2 cellular contexts compared by ENCODE assay signal in genomic region chr13:33111414-33112110, GRCh38.
TF ChIP-seq lines count a peak whose summit lies in the region.

No MANE protein-coding gene starts in this region.

TF ChIP-seq in SK-N-SH treated with all-trans-retinoic acid at 6 μM for 48 hours, 23 proteins besides CTCF, POLR2A, EP300 and RAD21 (continued from another document):
- TF ChIP-seq, protein P1, sequence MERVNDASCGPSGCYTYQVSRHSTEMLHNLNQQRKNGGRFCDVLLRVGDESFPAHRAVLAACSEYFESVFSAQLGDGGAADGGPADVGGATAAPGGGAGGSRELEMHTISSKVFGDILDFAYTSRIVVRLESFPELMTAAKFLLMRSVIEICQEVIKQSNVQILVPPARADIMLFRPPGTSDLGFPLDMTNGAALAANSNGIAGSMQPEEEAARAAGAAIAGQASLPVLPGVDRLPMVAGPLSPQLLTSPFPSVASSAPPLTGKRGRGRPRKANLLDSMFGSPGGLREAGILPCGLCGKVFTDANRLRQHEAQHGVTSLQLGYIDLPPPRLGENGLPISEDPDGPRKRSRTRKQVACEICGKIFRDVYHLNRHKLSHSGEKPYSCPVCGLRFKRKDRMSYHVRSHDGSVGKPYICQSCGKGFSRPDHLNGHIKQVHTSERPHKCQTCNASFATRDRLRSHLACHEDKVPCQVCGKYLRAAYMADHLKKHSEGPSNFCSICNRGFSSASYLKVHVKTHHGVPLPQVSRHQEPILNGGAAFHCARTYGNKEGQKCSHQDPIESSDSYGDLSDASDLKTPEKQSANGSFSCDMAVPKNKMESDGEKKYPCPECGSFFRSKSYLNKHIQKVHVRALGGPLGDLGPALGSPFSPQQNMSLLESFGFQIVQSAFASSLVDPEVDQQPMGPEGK (CRISPR knock-in tag; IDR thresholded peaks at IDR 0.05; ENCODE audit: borderline replicate concordance), result no peak
- TF ChIP-seq PPARA (CRISPR knock-in tag; IDR thresholded peaks at IDR 0.05; ENCODE audit: borderline replicate concordance) (no peak), GLIS3 (CRISPR knock-in tag; IDR thresholded peaks at IDR 0.05) (no peak), CSDC2 (CRISPR knock-in tag; IDR thresholded peaks at IDR 0.05) (no peak), CSRNP3 (CRISPR knock-in tag; IDR thresholded peaks at IDR 0.05) (no peak), ZNF8 (CRISPR knock-in tag; IDR thresholded peaks at IDR 0.05) (no peak), TCF4 (CRISPR knock-in tag; IDR thresholded peaks at IDR 0.05; ENCODE audit: borderline replicate concordance) (no peak), ZNF565 (CRISPR knock-in tag; conservative IDR thresholded peaks at IDR 0.05; ENCODE audit: low read depth) (no peak), SNAI2 (CRISPR knock-in tag; IDR thresholded peaks at IDR 0.05) (no peak), POU6F1 (CRISPR knock-in tag; IDR thresholded peaks at IDR 0.05; ENCODE audit: borderline replicate concordance, low read depth) (no peak), ZNF70 (CRISPR knock-in tag; IDR thresholded peaks at IDR 0.05) (no peak), ZFP30 (CRISPR knock-in tag; IDR thresholded peaks at IDR 0.05) (no peak)
- TF ChIP-seq, protein P2, sequence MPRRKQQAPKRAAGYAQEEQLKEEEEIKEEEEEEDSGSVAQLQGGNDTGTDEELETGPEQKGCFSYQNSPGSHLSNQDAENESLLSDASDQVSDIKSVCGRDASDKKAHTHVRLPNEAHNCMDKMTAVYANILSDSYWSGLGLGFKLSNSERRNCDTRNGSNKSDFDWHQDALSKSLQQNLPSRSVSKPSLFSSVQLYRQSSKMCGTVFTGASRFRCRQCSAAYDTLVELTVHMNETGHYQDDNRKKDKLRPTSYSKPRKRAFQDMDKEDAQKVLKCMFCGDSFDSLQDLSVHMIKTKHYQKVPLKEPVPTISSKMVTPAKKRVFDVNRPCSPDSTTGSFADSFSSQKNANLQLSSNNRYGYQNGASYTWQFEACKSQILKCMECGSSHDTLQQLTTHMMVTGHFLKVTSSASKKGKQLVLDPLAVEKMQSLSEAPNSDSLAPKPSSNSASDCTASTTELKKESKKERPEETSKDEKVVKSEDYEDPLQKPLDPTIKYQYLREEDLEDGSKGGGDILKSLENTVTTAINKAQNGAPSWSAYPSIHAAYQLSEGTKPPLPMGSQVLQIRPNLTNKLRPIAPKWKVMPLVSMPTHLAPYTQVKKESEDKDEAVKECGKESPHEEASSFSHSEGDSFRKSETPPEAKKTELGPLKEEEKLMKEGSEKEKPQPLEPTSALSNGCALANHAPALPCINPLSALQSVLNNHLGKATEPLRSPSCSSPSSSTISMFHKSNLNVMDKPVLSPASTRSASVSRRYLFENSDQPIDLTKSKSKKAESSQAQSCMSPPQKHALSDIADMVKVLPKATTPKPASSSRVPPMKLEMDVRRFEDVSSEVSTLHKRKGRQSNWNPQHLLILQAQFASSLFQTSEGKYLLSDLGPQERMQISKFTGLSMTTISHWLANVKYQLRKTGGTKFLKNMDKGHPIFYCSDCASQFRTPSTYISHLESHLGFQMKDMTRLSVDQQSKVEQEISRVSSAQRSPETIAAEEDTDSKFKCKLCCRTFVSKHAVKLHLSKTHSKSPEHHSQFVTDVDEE (CRISPR knock-in tag; IDR thresholded peaks at IDR 0.05), result no peak

TF ChIP-seq in SK-N-SH, 30 proteins besides CTCF, POLR2A, EP300 and RAD21 (continued from another document):
- TF ChIP-seq USF1 (IDR thresholded peaks at IDR 0.05; ENCODE audit: borderline replicate concordance, low read depth) (no peak), SMC3 (IDR thresholded peaks at IDR 0.05; ENCODE audit: low read depth, low read length) (no peak), IRF3 (IDR thresholded peaks at IDR 0.05; ENCODE audit: low read depth, low read length) (no peak), FOXM1 (IDR thresholded peaks at IDR 0.05; ENCODE audit: low read depth) (no peak), SIN3A (IDR thresholded peaks at IDR 0.05; ENCODE audit: borderline replicate concordance, low read depth, low read length) (no peak), NFIC (IDR thresholded peaks at IDR 0.05; ENCODE audit: borderline replicate concordance) (no peak), JUND (IDR thresholded peaks at IDR 0.05) (no peak), ELF1 (IDR thresholded peaks at IDR 0.05) (no peak), CHD2 (IDR thresholded peaks at IDR 0.05; ENCODE audit: low read length, partially characterized antibody) (no peak), GABPA (IDR thresholded peaks at IDR 0.05; ENCODE audit: low read depth) (no peak), TAF1 (IDR thresholded peaks at IDR 0.05; ENCODE audit: borderline replicate concordance, low read depth, low read length) (no peak)
- TF ChIP-seq, protein P3, sequence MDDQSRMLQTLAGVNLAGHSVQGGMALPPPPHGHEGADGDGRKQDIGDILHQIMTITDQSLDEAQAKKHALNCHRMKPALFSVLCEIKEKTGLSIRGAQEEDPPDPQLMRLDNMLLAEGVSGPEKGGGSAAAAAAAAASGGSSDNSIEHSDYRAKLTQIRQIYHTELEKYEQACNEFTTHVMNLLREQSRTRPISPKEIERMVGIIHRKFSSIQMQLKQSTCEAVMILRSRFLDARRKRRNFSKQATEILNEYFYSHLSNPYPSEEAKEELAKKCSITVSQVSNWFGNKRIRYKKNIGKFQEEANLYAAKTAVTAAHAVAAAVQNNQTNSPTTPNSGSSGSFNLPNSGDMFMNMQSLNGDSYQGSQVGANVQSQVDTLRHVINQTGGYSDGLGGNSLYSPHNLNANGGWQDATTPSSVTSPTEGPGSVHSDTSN (IDR thresholded peaks at IDR 0.05), result no peak
- TF ChIP-seq, protein P4, sequence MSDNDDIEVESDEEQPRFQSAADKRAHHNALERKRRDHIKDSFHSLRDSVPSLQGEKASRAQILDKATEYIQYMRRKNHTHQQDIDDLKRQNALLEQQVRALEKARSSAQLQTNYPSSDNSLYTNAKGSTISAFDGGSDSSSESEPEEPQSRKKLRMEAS (IDR thresholded peaks at IDR 0.05; ENCODE audit: low read depth), result no peak
